8 cellular contexts compared by ENCODE assay signal in genomic region chr21:25573409-25574206, GRCh38. TPM values are rescaled to one million over a fixed set of nuclear protein-coding genes. Genes with fewer than 3 reads are reported as not detected.
DNase-seq lines count a peak whose midpoint lies in the region; ATAC-seq lines count a peak whose summit lies in the region.

No MANE protein-coding gene starts in this region.

- H3K4me3 ChIP-seq in GM23248 = peak overlapping the region; percentile 33

- H4K20me1 ChIP-seq in GM23248 (ENCODE audit: insufficient read depth) = no peaks in the 10 kb centered on the region

- no peaks in the 10 kb centered on the region for H3K9me2 ChIP-seq in GM23248 (ENCODE audit: insufficient read depth)

- intact Hi-C loops in left ventricle myocardium superior (cut with micrococcal nuclease) = no loop called here

- H2AFZ ChIP-seq in GM23248 = no peak overlapping the region

- peaks cover 11% of the 10 kb centered on the region; the same call in 1 of the 2 replicates for H3K79me2 ChIP-seq in GM23248 (ENCODE audit: insufficient read depth)

- peak overlapping the region; percentile 64 for H3K4me2 ChIP-seq in GM23248 (ENCODE audit: unreplicated experiment)

- no peaks in the 10 kb centered on the region for H3K9me3 ChIP-seq in GM23248 (ENCODE audit: low read depth)

- peak overlapping the region; percentile 73 for H3K27ac ChIP-seq in GM23248

- ATAC-seq in left ventricle myocardium superior = no peak

- DNase-seq in Daoy (ENCODE audit: low read depth) (peak; percentile 95), GM23248 (peak; percentile 98), NCI-H446 treated with DMSO at 0.1 percent for 48 hours (lab: John Stamatoyannopoulos, UW) (peak; percentile 29), inferior parietal cortex (ENCODE audit: extremely low spot score) (peak; percentile 50), superior temporal gyrus (ENCODE audit: extremely low spot score) (peak; percentile 44), left ventricle myocardium superior (no peak), NCI-H1092 treated with DMSO at 0.1 percent for 48 hours (lab: John Stamatoyannopoulos, UW) (no peak)
- DNase-seq in activated T-cell treated with anti-CD3 and anti-CD28 coated beads, Interleukin-2, amount 50 U/mL, for 48 hours = peak; percentile 74 to 76

- H3K4me1 ChIP-seq in GM23248 (ENCODE audit: insufficient read depth) = peaks cover 23% of the 10 kb centered on the region

- no peaks in the 10 kb centered on the region for H3K27me3 ChIP-seq in GM23248 (replicated peaks; ENCODE audit: insufficient read depth)

- WGBS in GM23248 (ENCODE audit: low coverage in 1 of 2, low lambda C conversion rate in 2 of 2, missing lambda C conversion rate in 2 of 2), 2 experiments = 49 to 51% methylated on average over 6 of the region's 6 CpGs

- H3F3A ChIP-seq in GM23248 (ENCODE audit: insufficient read depth) = peaks cover 19% of the 10 kb centered on the region

- in situ Hi-C loops in GM23248 (cut with MboI) = no loop called here

- peaks cover 3% of the 10 kb centered on the region for H3K36me3 ChIP-seq in GM23248 (ENCODE audit: low read depth)

- H3K9ac ChIP-seq in GM23248 = peak overlapping the region; percentile 43

RNA-seq across cellular contexts. Expression of gene MRPL39, which starts 33.7 kb away (rescaled TPM):
- 92.2 and 119 TPM in 2 replicates for total RNA-seq in Daoy (2014; rRNA removed; shearing (Covaris generic))
- 24.4 and 26.1 TPM in 2 replicates for total RNA-seq in GM23248 (2014; rRNA removed; shearing (Covaris generic))
- 50.5 and 50.7 TPM in 2 replicates for polyA plus RNA-seq in GM23248 (2016; fragmentation: Nextera tagmentation; extraction: Ambion mirVana)
- total RNA-seq in left ventricle myocardium superior = 61.3 TPM

Comparison
In these comparisons a context has a peak if more than half of its experiments do, and no peak if none do; other contexts are left out.
1. DNase-seq: peak in Daoy (single experiment), GM23248 (single experiment), NCI-H446 treated with DMSO at 0.1 percent for 48 hours (single experiment), activated T-cell treated with anti-CD3 and anti-CD28 coated beads, Interleukin-2, amount 50 U/mL, for 48 hours (2 of 2), inferior parietal cortex (single experiment) and superior temporal gyrus (single experiment); none in left ventricle myocardium superior (single experiment) and NCI-H1092 treated with DMSO at 0.1 percent for 48 hours (single experiment).